ENCODE assay signal across 8 cellular contexts in the genomic region with DNA sequence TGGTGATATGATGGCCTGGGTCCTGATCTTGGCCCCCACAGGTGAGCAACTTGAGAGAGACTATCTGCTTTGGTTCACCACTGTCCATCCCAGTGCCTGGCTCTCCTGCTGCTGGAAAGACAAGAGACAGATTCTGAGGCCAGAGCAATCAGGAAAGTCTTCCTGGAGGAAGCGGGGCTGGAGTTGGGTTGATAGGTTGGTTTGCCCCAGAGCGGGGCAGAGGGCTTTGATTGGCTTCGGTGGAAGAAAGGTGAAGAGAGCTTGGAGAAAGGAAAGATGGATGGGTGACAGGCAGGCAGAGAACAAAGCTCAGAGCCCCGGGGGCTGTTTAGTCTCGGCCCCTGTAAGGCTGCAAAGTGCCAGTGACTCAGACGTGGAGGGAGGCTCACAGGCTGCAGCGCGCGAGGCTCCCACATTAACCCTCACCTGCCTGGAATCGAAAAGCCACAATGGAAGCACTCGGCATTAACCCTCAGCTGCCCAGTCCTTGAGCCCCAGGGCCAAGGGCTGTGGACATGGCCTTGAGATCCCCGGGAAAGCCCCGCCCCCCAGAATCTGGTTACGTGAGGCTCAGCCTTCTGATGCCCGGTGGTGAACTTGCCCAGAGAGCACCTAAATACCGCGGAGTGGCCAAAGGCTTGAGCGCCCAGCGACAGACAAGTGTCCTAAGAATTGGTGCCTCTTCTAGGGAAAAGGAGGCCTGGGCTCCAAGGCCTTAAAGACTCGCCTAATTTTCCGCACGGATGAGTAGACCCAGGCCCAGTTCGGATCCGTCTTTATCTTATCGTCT. TPM values are rescaled to one million over a fixed set of nuclear protein-coding genes. Genes with fewer than 3 reads are reported as not detected.
DNase-seq lines count a peak whose midpoint lies in the region; ATAC-seq and TF ChIP-seq lines count a peak whose summit lies in the region.

No MANE protein-coding gene starts in this region.

- H3K27me3 ChIP-seq in GM06990 (replicated peaks; ENCODE audit: control insufficient read depth, insufficient read depth, low read length) (no peaks in the 10 kb centered on the region), OCI-LY1 (ENCODE audit: insufficient read depth, low read length) (no peaks in the 10 kb centered on the region; the same call in 1 of the 2 replicates), dorsolateral prefrontal cortex (no peaks in the 10 kb centered on the region), vagina (no peaks in the 10 kb centered on the region)

- H3K9me3 ChIP-seq in OCI-LY1 (ENCODE audit: low read length) (no peaks in the 10 kb centered on the region), vagina (no peaks in the 10 kb centered on the region)

- DNase-seq in GM06990 (ENCODE audit: extremely low read depth, insufficient read length) (no peak), dorsolateral prefrontal cortex (peak in 2 of 10 donors; percentile 54 to 58), mesothelial cell of epicardium (ENCODE audit: low spot score in 2 of 2, unreplicated experiment in 2 of 2) (peak in 1 of 2 experiments; percentile 52), vagina (ENCODE audit: extremely low spot score in 2 of 2) (no peak)

- no peaks in the 10 kb centered on the region for H4K20me1 ChIP-seq in OCI-LY1 (ENCODE audit: insufficient read depth, low read length)

- intact Hi-C loops in dorsolateral prefrontal cortex (cut with DNase I) (loop anchor here (1.0 to 10.0 kb wide), 2 partner anchors 24 to 53 kb away; no protein-coding TSS in a partner anchor), vagina (cut with DNase I) (loop anchor here (5.0 kb wide), 1 partner anchor 76 kb away; no protein-coding TSS in a partner anchor)

- H3K4me1 ChIP-seq in OCI-LY1 (ENCODE audit: insufficient read depth, low read length, severe bottlenecking) (peaks cover 36% of the 10 kb centered on the region), vagina (peaks cover 37% of the 10 kb centered on the region)

- H3K36me3 Mint-ChIP-seq in mesothelial cell of epicardium, result no peaks in the 10 kb centered on the region

- no peak for TF ChIP-seq CTCF in GM06990 (IDR thresholded peaks at IDR 0.05; ENCODE audit: insufficient read depth, low read length, poor library complexity, severe bottlenecking)
- no peak for TF ChIP-seq CTCF in OCI-LY1 (IDR thresholded peaks at IDR 0.05; ENCODE audit: low read length)
- no peak for TF ChIP-seq CTCF in dorsolateral prefrontal cortex (IDR thresholded peaks at IDR 0.05 in 54 of 56, conservative IDR thresholded peaks at IDR 0.05 in 2 of 56; ENCODE audit: low read depth in 1 of 56, partially characterized antibody in 56 of 56)
- no peak for TF ChIP-seq CTCF in mesothelial cell of epicardium (IDR thresholded peaks at IDR 0.05; ENCODE audit: unreplicated experiment)
- TF ChIP-seq CTCF in vagina (IDR thresholded peaks at IDR 0.05), result no peak

- no peaks in the 10 kb centered on the region for H3K79me2 ChIP-seq in OCI-LY1 (ENCODE audit: insufficient read depth, low read length)

- H3K27ac ChIP-seq in OCI-LY1 (ENCODE audit: low read depth, low read length, poor library complexity, severe bottlenecking) (peak overlapping the region; percentile 11), dorsolateral prefrontal cortex (peak overlapping the region; percentile 35 to 100 (median 97)), vagina (peak overlapping the region; percentile 93)

- H3K4me3 ChIP-seq in GM06990 (replicated peaks; ENCODE audit: low read depth, low read length) (peak overlapping the region; percentile 65; the same call in 1 of the 2 replicates), OCI-LY1 (ENCODE audit: low read depth, low read length, poor library complexity, severe bottlenecking) (peak overlapping the region; percentile 66), dorsolateral prefrontal cortex (peak overlapping the region; percentile 49 to 95 (median 83)), vagina (peak overlapping the region; percentile 87 to 98)

- H3K27me3 Mint-ChIP-seq in mesothelial cell of epicardium (ENCODE audit: low read depth), result no peaks in the 10 kb centered on the region

- no peaks in the 10 kb centered on the region for H3F3A ChIP-seq in OCI-LY1 (ENCODE audit: insufficient read depth, low read length)

- peaks cover 6% of the 10 kb centered on the region for H3K9me3 Mint-ChIP-seq in mesothelial cell of epicardium

- ATAC-seq in HG03520 (IDR thresholded peaks at IDR 0.05; ENCODE audit: unreplicated experiment), result no peak
- ATAC-seq in HG03025 (IDR thresholded peaks at IDR 0.05; ENCODE audit: low FRiP score, unreplicated experiment), result no peak
- no peak for ATAC-seq in HG03097 (IDR thresholded peaks at IDR 0.05; ENCODE audit: low FRiP score, unreplicated experiment)

- peak overlapping the region; percentile 91 for H3K27ac Mint-ChIP-seq in mesothelial cell of epicardium

- no peak for TF ChIP-seq POLR2A in vagina (IDR thresholded peaks at IDR 0.05)

- H3K4me2 ChIP-seq in OCI-LY1 (ENCODE audit: low read length), result peak overlapping the region; percentile 91

- no peaks in the 10 kb centered on the region for H3K9me2 ChIP-seq in OCI-LY1 (ENCODE audit: low read depth, low read length)

- H3K9ac ChIP-seq in OCI-LY1 (ENCODE audit: low read length), result no peak overlapping the region; the same call in 1 of the 2 replicates

- H3K4me1 Mint-ChIP-seq in mesothelial cell of epicardium, result peaks cover 19% of the 10 kb centered on the region

- H2AFZ ChIP-seq in OCI-LY1 (ENCODE audit: low read length), result no peak overlapping the region

- H3K36me3 ChIP-seq in GM06990 (ENCODE audit: control insufficient read depth, insufficient read depth, low read length), result no peaks in the 10 kb centered on the region
- no peaks in the 10 kb centered on the region; the same call in 1 of the 2 replicates for H3K36me3 ChIP-seq in OCI-LY1 (ENCODE audit: insufficient read depth, low read length)
- no peaks in the 10 kb centered on the region for H3K36me3 ChIP-seq in vagina

- H3K4me3 Mint-ChIP-seq in mesothelial cell of epicardium, result peak overlapping the region; percentile 79

RNA-seq across cellular contexts. Expression of a gene that starts 1.0 kb away (rescaled TPM):
- total RNA-seq in dorsolateral prefrontal cortex (100 to 1,000 TPM in 2 of 120 experiments, 10 to 100 TPM in 118; 18.1 to 151 (median 44.9) TPM), mesothelial cell of epicardium (35.4 to 38.4 TPM (median 36.4 TPM) in 3 replicates), vagina (40.3 TPM)

Comparison
In these comparisons a context has a peak if more than half of its experiments do, and no peak if none do; other contexts are left out.
1. H3K27ac ChIP-seq: peak in every context shown above with its lines; median percentile 97 in dorsolateral prefrontal cortex; 93 in vagina; 11 in OCI-LY1.